Comparison of ENCODE assay signal across 16 cellular contexts in genomic region chr1:205310981-205311704, GRCh38. TPM values are rescaled to one million over a fixed set of nuclear protein-coding genes. Genes with fewer than 3 reads are reported as not detected.
DNase-seq lines count a peak whose midpoint lies in the region; ATAC-seq and TF ChIP-seq lines count a peak whose summit lies in the region.
"Had no signal": no experiment of that assay in that cellular context is flagged by ENCODE, and none has a peak within 500 bp of the region (broad histone marks: within the 10 kb centered on the region; RNA-seq: fewer than 3 reads in every experiment).

No MANE protein-coding gene starts in this region.

- TF ChIP-seq POLR2A in spleen (IDR thresholded peaks at IDR 0.05) = no peak

- peak overlapping the region; percentile 27 for H3K27ac ChIP-seq in epithelial cell of prostate
- H3K27ac ChIP-seq in spleen = peak overlapping the region; percentile 32 to 97 (median 93)
- H3K27ac ChIP-seq: breast epithelium had no signal

- DNase-seq in SKM-1 treated with dmso at 0.1 percent for 144 hours (lab: John Stamatoyannopoulos, UW; ENCODE audit: unreplicated experiment) (peak; percentile 7), SKM-1 (lab: John Stamatoyannopoulos, UW; ENCODE audit: unreplicated experiment) (no peak), MV-4-11 (lab: John Stamatoyannopoulos, UW) (peak; percentile 86), epithelial cell of prostate (ENCODE audit: low read depth, low spot score) (no peak), spleen (no peak), NCI-H524 (lab: John Stamatoyannopoulos, UW) (no peak)
- DNase-seq in stimulated activated CD8-positive, alpha-beta memory T cell treated with anti-CD3 and anti-CD28 coated beads, Interleukin-4, amount 100 ng/mL, for 48 hours = no peak
- DNase-seq: 8988T; activated CD4-positive, alpha-beta T cell treated with anti-CD3 and anti-CD28 coated beads for 4 hours; activated effector memory CD4-positive, alpha-beta T cell treated with anti-CD3 and anti-CD28 coated beads, Interleukin-2, amount 50 U/mL, for 16 hours; heart right ventricle; SW 1271 had no signal

- peaks cover 38 to 96% (median 65%) of the 10 kb centered on the region in 6 donors for H3K4me1 ChIP-seq in spleen
- H3K4me1 ChIP-seq: breast epithelium had no signal

- peaks cover 0 to 57% (median 51%) of the 10 kb centered on the region in 6 donors for H3K36me3 ChIP-seq in spleen
- H3K36me3 ChIP-seq: breast epithelium had no signal

- TF ChIP-seq CTCF in spleen (IDR thresholded peaks at IDR 0.05 in 8 of 11, conservative IDR thresholded peaks at IDR 0.05 in 3 of 11) = no peak

- 83 to 90% (median 85%) methylated on average over 8 of the region's 8 CpGs for WGBS in spleen, 5 donors

- peak overlapping the region in 1 of 8 donors; percentile 49 for H3K4me3 ChIP-seq in spleen
- H3K4me3 ChIP-seq: breast epithelium, heart right ventricle had no signal

- ATAC-seq in HG02678 (IDR thresholded peaks at IDR 0.05; ENCODE audit: unreplicated experiment) = no peak
- ATAC-seq: heart right ventricle, left lobe of liver had no signal

- no peaks in the 10 kb centered on the region for H3K9me3 ChIP-seq in spleen
- H3K9me3 ChIP-seq: breast epithelium, heart right ventricle had no signal

- H3K27me3 ChIP-seq in spleen (replicated peaks in 1 of 7) = no peaks in the 10 kb centered on the region
- H3K27me3 ChIP-seq: breast epithelium, heart right ventricle had no signal

- intact Hi-C loops in spleen (cut with DNase I; ENCODE audit: low total_unique reads) = no loop called here

RNA-seq across cellular contexts. Expression of gene NUAK2, which starts 10.4 kb away (rescaled TPM):
- total RNA-seq in spleen = 10 to 100 TPM in 6 of 7 donors, 1 to 10 TPM in 1; 9.3 to 32.7 (median 20.0) TPM
- polyA plus RNA-seq in spleen = 1 to 10 TPM; 5.7 to 6.6 (median 5.8) TPM

RNA-seq across cellular contexts. Expression of gene KLHDC8A, which starts 45.6 kb away (rescaled TPM):
- total RNA-seq in spleen = 1 to 10 TPM in 1 of 7 donors, under 1 TPM in 3, not detected in 3; 0.17 to 2.8 (median 0.62) TPM
- under 1 TPM; 0.26 to 0.48 (median 0.39) TPM for polyA plus RNA-seq in spleen
- total RNA-seq: breast epithelium, endothelial cell of umbilical vein, left lobe of liver had no signal
- polyA plus RNA-seq: endothelial cell of umbilical vein had no signal

Comparison
In these comparisons a context has a peak if more than half of its experiments do, and no peak if none do; other contexts are left out.
1. DNase-seq: peak in SKM-1 treated with dmso at 0.1 percent for 144 hours (single experiment) and MV-4-11 (single experiment); none in SKM-1 (single experiment), epithelial cell of prostate (single experiment), spleen (single experiment), NCI-H524 (0 of 2) and stimulated activated CD8-positive, alpha-beta memory T cell treated with anti-CD3 and anti-CD28 coated beads, Interleukin-4, amount 100 ng/mL, for 48 hours (single experiment).